ENCODE assay signal across 27 cellular contexts in genomic region chr2:117067917-117068316, GRCh38.
"Had no signal": no experiment of that assay in that cellular context is flagged by ENCODE, and none has a peak within 500 bp of the region (broad histone marks: within the 10 kb centered on the region; RNA-seq: fewer than 3 reads in every experiment).

No MANE protein-coding gene starts in this region.

- H3K27ac ChIP-seq: coronary artery, dorsolateral prefrontal cortex, epithelial cell of prostate, esophagus squamous epithelium, gastrocnemius medialis, heart right ventricle, left lung had no signal

- ATAC-seq: esophagus mucosa, gastrocnemius medialis, heart right ventricle, left lung, left ventricle myocardium superior had no signal

- H3K4me1 ChIP-seq: esophagus squamous epithelium, gastrocnemius medialis, heart right ventricle, left lung had no signal

- DNase-seq: cerebellar nuclear complex; dermis blood vessel endothelial cell; dorsolateral prefrontal cortex; effector CD4-positive, alpha-beta T cell; effector memory CD4-positive, alpha-beta T cell; erythroblast; esophagus squamous epithelium; foreskin fibroblast; foreskin melanocyte; gastrocnemius medialis; glutamatergic neuron; head of caudate nucleus; heart right ventricle; hypothalamus; immature natural killer cell; islet precursor cell; kidney; kidney glomerular epithelial cell; left lung; left ventricle myocardium superior; mammary epithelial cell; mesendoderm; midbrain had no signal

- H3K4me3 ChIP-seq: coronary artery, dorsolateral prefrontal cortex, esophagus squamous epithelium, gastrocnemius medialis, heart right ventricle, left lung, lung had no signal

- H3K27me3 ChIP-seq: dorsolateral prefrontal cortex, esophagus squamous epithelium, gastrocnemius medialis, heart right ventricle, left lung had no signal

- H3K9me3 ChIP-seq: gastrocnemius medialis had no signal

- H3K36me3 ChIP-seq: esophagus squamous epithelium, gastrocnemius medialis, heart right ventricle, left lung had no signal
